ENCODE assay signal across 11 cellular contexts in the genomic region with DNA sequence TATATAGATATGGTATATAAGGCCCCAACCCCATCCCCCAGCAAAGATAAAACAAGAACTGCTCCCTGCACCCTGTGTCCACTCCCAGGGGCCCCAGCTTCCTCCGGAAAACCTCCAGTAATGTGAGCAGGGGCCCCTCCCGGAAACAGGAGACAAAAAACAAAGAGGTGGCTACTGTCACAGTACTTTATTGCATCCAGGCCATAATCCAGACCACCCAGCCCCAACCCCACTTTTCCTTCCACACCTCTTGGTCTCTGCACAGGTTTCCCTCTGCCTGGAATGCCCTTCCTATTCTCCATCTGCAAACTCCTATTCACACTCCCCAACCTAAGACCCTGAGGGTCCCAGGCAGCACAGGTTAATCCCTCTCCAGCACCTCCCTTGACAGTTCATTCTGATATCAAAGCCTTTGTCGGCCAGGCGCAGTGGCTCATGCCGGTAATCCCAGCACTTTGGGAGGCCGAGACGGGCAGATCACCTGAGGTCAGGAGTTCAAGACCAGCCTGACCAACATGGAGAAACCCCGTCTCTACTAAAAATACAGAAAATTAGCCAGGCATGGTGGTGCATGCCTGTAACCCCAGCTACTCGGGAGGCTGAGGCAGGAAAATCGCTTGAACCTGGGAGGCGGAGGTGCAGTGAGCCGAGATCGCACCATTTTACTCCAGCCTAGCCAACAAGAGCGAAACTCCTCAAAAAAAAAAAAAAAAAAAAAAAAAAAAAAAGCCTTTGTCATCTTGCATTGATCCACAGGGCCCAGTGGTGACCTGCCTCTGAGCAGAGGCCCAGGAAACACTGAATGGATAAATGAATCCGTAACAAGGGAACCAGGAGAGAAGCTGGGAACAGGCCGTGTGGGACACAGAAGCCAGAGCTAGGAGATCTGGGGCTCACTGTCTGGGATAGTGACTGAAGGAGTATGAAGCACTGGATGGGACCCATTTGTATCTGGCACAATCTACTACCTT. TPM values are rescaled to one million over a fixed set of nuclear protein-coding genes. Genes with fewer than 3 reads are reported as not detected.
DNase-seq lines count a peak whose midpoint lies in the region; ATAC-seq and TF ChIP-seq lines count a peak whose summit lies in the region.
"Had no signal": no experiment of that assay in that cellular context is flagged by ENCODE, and none has a peak within 500 bp of the region (broad histone marks: within the 10 kb centered on the region; RNA-seq: fewer than 3 reads in every experiment).

No MANE protein-coding gene starts in this region.

- H3K4me1 Mint-ChIP-seq in CD8-positive, alpha-beta memory T cell, result peaks cover 18 to 28% (median 26%) of the 10 kb centered on the region in 3 donors
- peaks cover 23% of the 10 kb centered on the region for H3K4me1 Mint-ChIP-seq in activated CD8-positive, alpha-beta T cell treated with anti-CD3 and anti-CD28 coated beads, Interleukin-2, amount 10 ng/mL, durations not matched to agents 7 days and 5 days (ENCODE audit: low read depth)
- peaks cover 11 to 34% (median 26%) of the 10 kb centered on the region in 3 donors for H3K4me1 Mint-ChIP-seq in naive B cell

- in situ Hi-C loops in KBM-7 (cut with MboI; ENCODE audit: low pct_unique_long_range_greater_than_20kb, low sequenced_read_pairs), result no loop called here

- no peak overlapping the region for H2AFZ ChIP-seq in PC-9

- H3K4me2 ChIP-seq in PC-9, result no peak overlapping the region

- POLR2A ChIA-PET in CD8-positive, alpha-beta memory T cell (lab: Charles Lee), result no interaction called here
- POLR2A ChIA-PET in activated CD8-positive, alpha-beta T cell treated with anti-CD3 and anti-CD28 coated beads, Interleukin-2, amount 10 ng/mL, durations not matched to agents 7 days and 5 days (lab: Charles Lee), result no interaction called here
- POLR2A ChIA-PET in PC-9 (lab: Charles Lee; ENCODE audit: unreplicated experiment), result no interaction called here

- ATAC-seq in activated CD8-positive, alpha-beta T cell treated with anti-CD3 and anti-CD28 coated beads, Interleukin-2, amount 10 ng/mL, durations not matched to agents 7 days and 5 days, result no peak
- ATAC-seq in naive B cell (ENCODE audit: low read depth in 2 of 2) (no peak), esophagus mucosa (no peak), HG03159 (IDR thresholded peaks at IDR 0.05; ENCODE audit: unreplicated experiment) (no peak)

- H3K27me3 ChIP-seq in CD8-positive, alpha-beta memory T cell (ENCODE audit: insufficient read depth, low read length, poor library complexity, severe bottlenecking), result no peaks in the 10 kb centered on the region
- no peaks in the 10 kb centered on the region for H3K27me3 ChIP-seq in PC-9 (ENCODE audit: insufficient read depth, low read depth)

- CTCF ChIA-PET in CD8-positive, alpha-beta memory T cell (lab: Charles Lee), result no interaction called here
- CTCF ChIA-PET in activated CD8-positive, alpha-beta T cell treated with anti-CD3 and anti-CD28 coated beads, Interleukin-2, amount 10 ng/mL, durations not matched to agents 7 days and 5 days (lab: Charles Lee), result interaction anchor here (1.2 kb wide), 2 partner anchors 9 to 136 kb away, joined by 3 to 4 read pairs; a partner anchor contains a TSS
- CTCF ChIA-PET in PC-9 (lab: Charles Lee), result interaction anchor here (0.9 kb wide), 1 partner anchor 14 kb away, joined by 3 read pairs; a partner anchor contains a TSS

- no peaks in the 10 kb centered on the region for H4K20me1 ChIP-seq in PC-9 (ENCODE audit: insufficient read depth)

- H3K9me3 ChIP-seq in CD8-positive, alpha-beta memory T cell (ENCODE audit: low read length), result no peaks in the 10 kb centered on the region
- H3K9me3 ChIP-seq in PC-9 (ENCODE audit: insufficient read depth, low read depth), result no peaks in the 10 kb centered on the region

- no peak for DNase-seq in CD8-positive, alpha-beta memory T cell
- DNase-seq in KBM-7 (peak; percentile 85), naive B cell (no peak), NCI-H146 treated with DMSO at 0.1 percent for 48 hours (lab: John Stamatoyannopoulos, UW; ENCODE audit: unreplicated experiment) (no peak), PC-9 (no peak)
- DNase-seq in activated CD8-positive, alpha-beta T cell treated with anti-CD3 and anti-CD28 coated beads, Interleukin-2, amount 10 ng/mL, durations not matched to agents 7 days and 5 days, result no peak
- DNase-seq: DMS 273 treated with DMSO at 0.1 percent for 48 hours, NCI-H1105 had no signal

- no TSS peak for BruUV-seq in PC-9 (replicated peaks; lab: Mats Ljungman, UMichigan)

- H3K4me3 ChIP-seq in CD8-positive, alpha-beta memory T cell (ENCODE audit: low read length), result no peak overlapping the region
- H3K4me3 ChIP-seq in PC-9, result no peak overlapping the region

- intact Hi-C loops in PC-9 (cut with micrococcal nuclease; ENCODE audit: unreplicated experiment), result no loop called here

- peaks cover 9% of the 10 kb centered on the region for H3K4me1 ChIP-seq in CD8-positive, alpha-beta memory T cell (ENCODE audit: insufficient read depth, low read length)
- peaks cover 10% of the 10 kb centered on the region for H3K4me1 ChIP-seq in PC-9 (replicated peaks; ENCODE audit: insufficient read depth)

- peak overlapping the region; percentile 67 for H3K27ac ChIP-seq in CD8-positive, alpha-beta memory T cell (ENCODE audit: low read depth, low read length)
- no peak overlapping the region for H3K27ac ChIP-seq in PC-9

- H3F3A ChIP-seq in PC-9 (ENCODE audit: insufficient read depth, low read depth), result peaks cover 9% of the 10 kb centered on the region; the same call in 1 of the 2 replicates

- H3K27me3 Mint-ChIP-seq in CD8-positive, alpha-beta memory T cell, result no peaks in the 10 kb centered on the region
- no peaks in the 10 kb centered on the region for H3K27me3 Mint-ChIP-seq in activated CD8-positive, alpha-beta T cell treated with anti-CD3 and anti-CD28 coated beads, Interleukin-2, amount 10 ng/mL, durations not matched to agents 7 days and 5 days (ENCODE audit: low read depth)
- H3K27me3 Mint-ChIP-seq in naive B cell, result no peaks in the 10 kb centered on the region

- peaks cover 24% of the 10 kb centered on the region for H3K79me2 ChIP-seq in PC-9 (ENCODE audit: low read depth)

- H3K36me3 ChIP-seq in CD8-positive, alpha-beta memory T cell (ENCODE audit: insufficient read depth, low read length), result no peaks in the 10 kb centered on the region
- no peaks in the 10 kb centered on the region for H3K36me3 ChIP-seq in PC-9 (ENCODE audit: low read depth)

- H3K9me3 Mint-ChIP-seq in CD8-positive, alpha-beta memory T cell, result no peaks in the 10 kb centered on the region
- no peaks in the 10 kb centered on the region for H3K9me3 Mint-ChIP-seq in activated CD8-positive, alpha-beta T cell treated with anti-CD3 and anti-CD28 coated beads, Interleukin-2, amount 10 ng/mL, durations not matched to agents 7 days and 5 days (ENCODE audit: insufficient read depth)
- H3K9me3 Mint-ChIP-seq in naive B cell, result no peaks in the 10 kb centered on the region

- peaks cover 0 to 5% (median 0%) of the 10 kb centered on the region in 3 donors for H3K36me3 Mint-ChIP-seq in CD8-positive, alpha-beta memory T cell
- H3K36me3 Mint-ChIP-seq in activated CD8-positive, alpha-beta T cell treated with anti-CD3 and anti-CD28 coated beads, Interleukin-2, amount 10 ng/mL, durations not matched to agents 7 days and 5 days (ENCODE audit: low read depth), result peaks cover 4% of the 10 kb centered on the region
- no peaks in the 10 kb centered on the region for H3K36me3 Mint-ChIP-seq in naive B cell

- TF ChIP-seq CTCF in PC-9 (conservative IDR thresholded peaks at IDR 0.05), result no peak

- H3K9me2 ChIP-seq in PC-9 (ENCODE audit: insufficient read depth), result no peaks in the 10 kb centered on the region

- peak overlapping the region in 3 of 7 donors; percentile 34 to 61 (median 48) for H3K4me3 Mint-ChIP-seq in CD8-positive, alpha-beta memory T cell
- H3K4me3 Mint-ChIP-seq in activated CD8-positive, alpha-beta T cell treated with anti-CD3 and anti-CD28 coated beads, Interleukin-2, amount 10 ng/mL, durations not matched to agents 7 days and 5 days, result peak overlapping the region; percentile 38
- H3K4me3 Mint-ChIP-seq in naive B cell, result peak overlapping the region in 6 of 8 donors; percentile 48 to 93 (median 76)

- H3K27ac Mint-ChIP-seq in CD8-positive, alpha-beta memory T cell, result peak overlapping the region in 1 of 8 donors; percentile 81
- no peak overlapping the region for H3K27ac Mint-ChIP-seq in activated CD8-positive, alpha-beta T cell treated with anti-CD3 and anti-CD28 coated beads, Interleukin-2, amount 10 ng/mL, durations not matched to agents 7 days and 5 days
- H3K27ac Mint-ChIP-seq in naive B cell, result peak overlapping the region in 5 of 6 donors; percentile 46 to 96 (median 73)

RNA-seq across cellular contexts. Expression of a gene that starts 2.3 kb away (rescaled TPM):
- 1 to 10 TPM; 7.3 to 7.4 TPM for total RNA-seq in CD8-positive, alpha-beta memory T cell
- not detected for polyA plus RNA-seq in CD8-positive, alpha-beta memory T cell
- total RNA-seq in activated CD8-positive, alpha-beta T cell treated with anti-CD3 and anti-CD28 coated beads, Interleukin-2, amount 10 ng/mL, durations not matched to agents 7 days and 5 days, result 1 to 10 TPM; 7.8 to 9.1 TPM
- polyA plus RNA-seq in naive B cell (ENCODE audit: low read depth in 6 of 6), result under 1 TPM in 1 of 6 donors, not detected in 5; 0.15 TPM
- total RNA-seq in esophagus mucosa, result 3.3 TPM
- total RNA-seq in PC-9 (2021), result 11.0 and 11.3 TPM in 2 replicates
- total RNA-seq: posterior vena cava had no signal

RNA-seq across cellular contexts. Expression of a gene that starts 13.9 kb away (rescaled TPM):
- total RNA-seq in CD8-positive, alpha-beta memory T cell, result 1 to 10 TPM; 7.9 to 8.1 TPM
- polyA plus RNA-seq in CD8-positive, alpha-beta memory T cell, result 0.09 TPM
- total RNA-seq in activated CD8-positive, alpha-beta T cell treated with anti-CD3 and anti-CD28 coated beads, Interleukin-2, amount 10 ng/mL, durations not matched to agents 7 days and 5 days, result 1 to 10 TPM; 3.2 to 3.3 TPM
- polyA plus RNA-seq in naive B cell (ENCODE audit: low read depth in 6 of 6), result under 1 TPM in 4 of 6 donors, not detected in 2; 0.08 to 0.24 (median 0.12) TPM
- 11.1 TPM for total RNA-seq in esophagus mucosa
- 30.2 and 34.0 TPM in 2 replicates for total RNA-seq in PC-9 (2021)

RNA-seq across cellular contexts. Expression of a gene that starts 41.8 kb away (rescaled TPM):
- total RNA-seq in CD8-positive, alpha-beta memory T cell, result 10 to 100 TPM; 30.2 to 33.5 TPM
- 29.7 TPM for polyA plus RNA-seq in CD8-positive, alpha-beta memory T cell
- 10 to 100 TPM; 26.2 to 26.7 TPM for total RNA-seq in activated CD8-positive, alpha-beta T cell treated with anti-CD3 and anti-CD28 coated beads, Interleukin-2, amount 10 ng/mL, durations not matched to agents 7 days and 5 days
- polyA plus RNA-seq in naive B cell (ENCODE audit: low read depth in 6 of 6), result 10 to 100 TPM; 31.9 to 70.8 (median 38.7) TPM
- total RNA-seq in esophagus mucosa (20.6 TPM), PC-9 (2021) (40.9 and 41.7 TPM in 2 replicates)

RNA-seq across cellular contexts. Expression of a gene that starts 44.6 kb away (rescaled TPM):
- 100 to 1,000 TPM; 306 to 325 TPM for total RNA-seq in CD8-positive, alpha-beta memory T cell
- 88.7 TPM for polyA plus RNA-seq in CD8-positive, alpha-beta memory T cell
- total RNA-seq in activated CD8-positive, alpha-beta T cell treated with anti-CD3 and anti-CD28 coated beads, Interleukin-2, amount 10 ng/mL, durations not matched to agents 7 days and 5 days, result 100 to 1,000 TPM; 740 to 781 TPM
- 100 to 1,000 TPM; 109 to 169 (median 137) TPM for polyA plus RNA-seq in naive B cell (ENCODE audit: low read depth in 6 of 6)
- 110 TPM for total RNA-seq in esophagus mucosa
- 302 and 349 TPM in 2 replicates for total RNA-seq in PC-9 (2021)
